18 cellular contexts compared by ENCODE assay signal in the genomic region with DNA sequence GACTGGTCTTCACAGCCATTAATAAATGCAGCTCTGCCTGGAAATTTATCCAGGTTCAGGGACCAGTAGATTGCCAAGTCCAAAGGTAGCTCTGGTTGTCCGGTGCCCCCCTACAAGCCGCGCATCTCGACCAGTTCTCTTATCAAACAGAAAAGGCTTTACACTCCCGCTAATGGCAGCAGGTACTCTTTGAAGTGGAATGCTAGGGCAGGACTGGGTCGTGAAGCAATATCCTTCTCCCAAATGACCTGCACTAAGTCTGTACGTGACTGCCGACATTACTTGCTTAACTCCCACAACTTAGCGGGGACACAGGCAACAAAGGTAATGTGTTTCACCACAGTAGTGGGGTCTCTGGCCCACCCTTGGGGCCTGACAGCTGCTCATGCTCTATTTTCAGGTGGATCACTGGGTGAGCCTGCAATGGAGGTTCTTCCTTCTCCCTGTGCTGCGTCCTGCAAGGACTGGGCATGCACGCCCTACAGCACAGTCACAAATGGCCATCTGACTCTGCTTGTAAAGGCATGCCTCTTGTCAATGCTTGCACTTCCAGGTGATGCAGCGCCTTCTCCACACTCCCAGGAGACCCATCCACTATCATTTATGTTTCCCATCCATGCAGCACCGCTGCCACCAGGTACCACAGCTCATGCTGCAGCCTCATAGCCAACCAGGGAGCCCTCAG.
A peak's percentile ranks its signal among the peaks of the same experiment; 100 is the strongest.
DNase-seq lines count a peak whose midpoint lies in the region; ATAC-seq, FAIRE-seq and TF ChIP-seq lines count a peak whose summit lies in the region.
"Had no signal": no experiment of that assay in that cellular context is flagged by ENCODE, and none has a peak within 500 bp of the region (broad histone marks: within the 10 kb centered on the region; RNA-seq: fewer than 3 reads in every experiment).

No MANE protein-coding gene starts in this region.

- no peak for TF ChIP-seq CTCF in mammary epithelial cell (conservative IDR thresholded peaks at IDR 0.05 in 1 of 2, IDR thresholded peaks at IDR 0.05 in 1 of 2; ENCODE audit: extremely low read depth in 1 of 2, insufficient read depth in 1 of 2, low read depth in 1 of 2, low read length in 2 of 2)
- no peak for TF ChIP-seq CTCF in MCF 10A (IDR thresholded peaks at IDR 0.05; ENCODE audit: unreplicated experiment)
- no peak for TF ChIP-seq CTCF in GM12878 (IDR thresholded peaks at IDR 0.05 in 2 of 3, conservative IDR thresholded peaks at IDR 0.05 in 1 of 3; ENCODE audit: control insufficient read depth in 2 of 3, extremely low read depth in 1 of 3, insufficient read depth in 1 of 3, low read depth in 3 of 3, low read length in 3 of 3)
- TF ChIP-seq CTCF in H9 (conservative IDR thresholded peaks at IDR 0.05), result no peak

- no peak for TF ChIP-seq POLR2A in GM12878 (IDR thresholded peaks at IDR 0.05; ENCODE audit: low read depth, low read length)

- H3K23ac ChIP-seq in H9 (ENCODE audit: insufficient read length, low read depth, low read length), result no peak overlapping the region

- no peak overlapping the region for H2BK15ac ChIP-seq in H9 (ENCODE audit: low read depth, low read length)

- H3K4me3 ChIP-seq in mammary epithelial cell (replicated peaks in 1 of 3; ENCODE audit: insufficient read depth in 1 of 3, low read depth in 2 of 3, low read length in 3 of 3), result no peak overlapping the region
- H3K4me3 ChIP-seq in GM12878, result no peak overlapping the region
- H3K4me3 ChIP-seq: BLaER1, GM23248, HAP-1 had no signal

- H3K56ac ChIP-seq in H9 (ENCODE audit: insufficient read length, low read depth, low read length), result no peak overlapping the region

- no peaks in the 10 kb centered on the region for H3K36me3 Mint-ChIP-seq in MCF 10A (ENCODE audit: insufficient read depth, unreplicated experiment)
- no peaks in the 10 kb centered on the region for H3K36me3 Mint-ChIP-seq in stimulated activated naive B cell treated with anti-CD40 and anti-IgM and Interleukin-4, amounts not matched to agents 10 μg/mL and 1 μg/mL and 100 μg/mL, for 72 hours
- peaks cover 0 to 11% (median 6%) of the 10 kb centered on the region in 3 experiments; a peak in 4 of 7 replicates for H3K36me3 Mint-ChIP-seq in H9 (ENCODE audit: insufficient read depth in 1 of 3, low read depth in 3 of 3)

- H3K4me1 Mint-ChIP-seq in MCF 10A (ENCODE audit: insufficient read depth, unreplicated experiment) (peaks cover 8% of the 10 kb centered on the region), H9 (peaks cover 20 to 21% of the 10 kb centered on the region in 2 experiments)
- peaks cover 3 to 8% of the 10 kb centered on the region in 2 donors for H3K4me1 Mint-ChIP-seq in stimulated activated naive B cell treated with anti-CD40 and anti-IgM and Interleukin-4, amounts not matched to agents 10 μg/mL and 1 μg/mL and 100 μg/mL, for 72 hours
- H3K4me1 Mint-ChIP-seq: CD8-positive, alpha-beta memory T cell had no signal

- 92% methylated on average over 11 of the region's 13 CpGs for WGBS in mammary epithelial cell (ENCODE audit: low coverage, missing lambda C conversion rate)
- 88% methylated on average over 13 of the region's 13 CpGs for WGBS in GM12878 (ENCODE audit: insufficient coverage, insufficient replicate concordance, low lambda C conversion rate, missing lambda C conversion rate)
- WGBS in H9 (ENCODE audit: extremely low coverage, insufficient read length, low lambda C conversion rate), result no CpG with 5 or more reads among the region's 13 CpGs

- no peak overlapping the region for H2BK20ac ChIP-seq in H9 (ENCODE audit: low read depth, low read length, poor library complexity, severe bottlenecking)

- no peak overlapping the region for H3K9ac ChIP-seq in mammary epithelial cell (ENCODE audit: insufficient read depth, low read length)
- H3K9ac ChIP-seq in GM12878 (ENCODE audit: control insufficient read depth, insufficient read depth, low read length), result no peak overlapping the region
- H3K9ac ChIP-seq in H9 (ENCODE audit: extremely low read depth, insufficient read length, low read length), result no peak overlapping the region
- H3K9ac ChIP-seq: BLaER1, GM23248 had no signal

- no peaks in the 10 kb centered on the region for H4K20me1 ChIP-seq in mammary epithelial cell (ENCODE audit: insufficient read depth, low read length)
- no peaks in the 10 kb centered on the region for H4K20me1 ChIP-seq in GM12878 (ENCODE audit: control insufficient read depth, insufficient read depth)
- no peaks in the 10 kb centered on the region for H4K20me1 ChIP-seq in H9 (ENCODE audit: control insufficient read depth, insufficient read depth, insufficient read length)
- H4K20me1 ChIP-seq: BLaER1 had no signal

- POLR2A ChIA-PET in MCF 10A (lab: Yijun Ruan, JAX) (interaction anchor here (1.3 to 1.8 kb wide), 2 partner anchors 21 to 96 kb away, joined by 3 to 4 read pairs; a partner anchor contains a TSS), GM12878 (lab: Charles Lee) (no interaction called here)

- SMC1A ChIA-PET in GM12878 (lab: Charles Lee; ENCODE audit: uncharacterized antibody, unreplicated experiment), result interaction anchor here (3.1 to 3.3 kb wide), 2 partner anchors 74 to 77 kb away, joined by 11 to 13 read pairs; no protein-coding TSS in a partner anchor

- H3K9me3 Mint-ChIP-seq in MCF 10A (ENCODE audit: unreplicated experiment), result no peaks in the 10 kb centered on the region
- H3K9me3 Mint-ChIP-seq in stimulated activated naive B cell treated with anti-CD40 and anti-IgM and Interleukin-4, amounts not matched to agents 10 μg/mL and 1 μg/mL and 100 μg/mL, for 72 hours, result peaks cover 3 to 4% of the 10 kb centered on the region in 2 donors
- H3K9me3 Mint-ChIP-seq in H9, result peaks cover 10 to 18% of the 10 kb centered on the region in 2 experiments; a peak in 4 of 5 replicates

- no peak for TF ChIP-seq EP300 in GM12878 (IDR thresholded peaks at IDR 0.05; ENCODE audit: borderline replicate concordance in 1 of 2, control insufficient read depth in 1 of 2, low read depth in 2 of 2, low read length in 2 of 2)

- H3K4me1 ChIP-seq in mammary epithelial cell (ENCODE audit: insufficient read depth, low read length), result peaks cover 22% of the 10 kb centered on the region
- peaks cover 26% of the 10 kb centered on the region for H3K4me1 ChIP-seq in GM12878 (ENCODE audit: control insufficient read depth, insufficient read depth, low read length)
- 0 out of 2 replicates have a peak, but pooled peaks cover 4% of the 10 kb centered on the region for H3K4me1 ChIP-seq in H9 (ENCODE audit: insufficient read depth, low read length)
- H3K4me1 ChIP-seq: BLaER1, Caco-2, HAP-1 had no signal

- no peak overlapping the region for H2BK120ac ChIP-seq in H9 (ENCODE audit: low read depth, low read length, poor library complexity, severe bottlenecking)

- H3K27me3 ChIP-seq in mammary epithelial cell (ENCODE audit: insufficient read depth, low read length) (no peaks in the 10 kb centered on the region), GM12878 (replicated peaks in 1 of 2; ENCODE audit: control insufficient read depth in 2 of 2, insufficient read depth in 2 of 2, low read length in 1 of 2) (no peaks in the 10 kb centered on the region), H9 (ENCODE audit: insufficient read depth, low read length) (no peaks in the 10 kb centered on the region)
- H3K27me3 ChIP-seq: BLaER1 had no signal

- H3K27me3 Mint-ChIP-seq in MCF 10A (ENCODE audit: insufficient read depth, unreplicated experiment), result no peaks in the 10 kb centered on the region
- H3K27me3 Mint-ChIP-seq in stimulated activated naive B cell treated with anti-CD40 and anti-IgM and Interleukin-4, amounts not matched to agents 10 μg/mL and 1 μg/mL and 100 μg/mL, for 72 hours, result no peaks in the 10 kb centered on the region
- H3K27me3 Mint-ChIP-seq in H9 (ENCODE audit: low read depth), result no peaks in the 10 kb centered on the region
- H3K27me3 Mint-ChIP-seq: CD8-positive, alpha-beta memory T cell had no signal

- in situ Hi-C loops in mammary epithelial cell (cut with MboI; ENCODE audit: low sequenced_read_pairs in 2 of 2), result no loop called here
- in situ Hi-C loops in GM12878 (cut with MboI), result no loop called here

- H3K79me2 ChIP-seq in mammary epithelial cell (ENCODE audit: insufficient read depth, low read length), result no peaks in the 10 kb centered on the region
- no peaks in the 10 kb centered on the region for H3K79me2 ChIP-seq in GM12878 (ENCODE audit: control insufficient read depth, insufficient read depth, low read length)
- H3K79me2 ChIP-seq in H9 (ENCODE audit: insufficient read depth, low read length), result no peaks in the 10 kb centered on the region

- H4K5ac ChIP-seq in H9 (ENCODE audit: insufficient read length, low read depth, low read length), result no peak overlapping the region

- dilution Hi-C loops in mammary epithelial cell (cut with HindIII; ENCODE audit: low sequenced_read_pairs), result no loop called here

- CTCF ChIA-PET in mammary epithelial cell (lab: Charles Lee; ENCODE audit: low non-redundant PET) (no interaction called here), MCF 10A (lab: Yijun Ruan, JAX) (interaction anchor here (0.6 to 0.9 kb wide), 2 partner anchors 12 to 33 kb away, joined by 3 to 5 read pairs; no protein-coding TSS in a partner anchor), GM12878 (lab: Yijun Ruan, JAX) (no interaction called here)

- no peak for FAIRE-seq in GM12878 (lab: Jason Lieb, UNC)
- FAIRE-seq: GM19239 had no signal

- DNase-seq in mammary epithelial cell (no peak), MCF 10A (ENCODE audit: unreplicated experiment) (no peak), GM12878 (ENCODE audit: low read depth, low spot score) (no peak), H9 (no peak)
- DNase-seq in stimulated activated naive B cell treated with anti-CD40 and anti-IgM and Interleukin-4, amounts not matched to agents 10 μg/mL and 1 μg/mL and 100 μg/mL, for 72 hours, result no peak
- DNase-seq: 8988T, AML-193, Caco-2, GDM1, GM23248, KG1 had no signal

- H3K36me3 ChIP-seq in mammary epithelial cell (ENCODE audit: insufficient read depth, low read length) (no peaks in the 10 kb centered on the region), GM12878 (ENCODE audit: control insufficient read depth in 2 of 2, insufficient read depth in 2 of 2, low read length in 1 of 2) (no peaks in the 10 kb centered on the region; a peak in 1 of 4 replicates)
- H3K36me3 ChIP-seq: BLaER1, HAP-1 had no signal

- H3K4me3 Mint-ChIP-seq in MCF 10A (ENCODE audit: unreplicated experiment) (no peak overlapping the region), H9 (no peak overlapping the region)
- H3K4me3 Mint-ChIP-seq in stimulated activated naive B cell treated with anti-CD40 and anti-IgM and Interleukin-4, amounts not matched to agents 10 μg/mL and 1 μg/mL and 100 μg/mL, for 72 hours, result no peak overlapping the region
- H3K4me3 Mint-ChIP-seq: CD8-positive, alpha-beta memory T cell had no signal

- no peak for TF ChIP-seq RAD21 in GM12878 (IDR thresholded peaks at IDR 0.05; ENCODE audit: insufficient read depth, low read depth, low read length)

- no peak overlapping the region for H4K91ac ChIP-seq in H9 (ENCODE audit: insufficient read length, low read depth, low read length)

- no peak overlapping the region for H2BK12ac ChIP-seq in H9 (ENCODE audit: insufficient read length, low read depth, low read length)

- H3K9me3 ChIP-seq in mammary epithelial cell (replicated peaks; ENCODE audit: insufficient read depth, low read length) (no peaks in the 10 kb centered on the region), GM12878 (replicated peaks; ENCODE audit: control insufficient read depth, insufficient read depth, low read length) (peaks cover 26% of the 10 kb centered on the region), H9 (ENCODE audit: control insufficient read depth, low read depth, low read length) (no peaks in the 10 kb centered on the region)
- H3K9me3 ChIP-seq: Caco-2, HAP-1 had no signal

- H2BK5ac ChIP-seq in H9 (ENCODE audit: insufficient read length, low read length), result no peak overlapping the region

- H2AFZ ChIP-seq in mammary epithelial cell (ENCODE audit: low read depth, low read length), result peak overlapping the region; percentile 31
- H2AFZ ChIP-seq in GM12878 (ENCODE audit: control insufficient read depth, low read depth, low read length), result no peak overlapping the region
- no peak overlapping the region for H2AFZ ChIP-seq in H9 (ENCODE audit: low read length)
- H2AFZ ChIP-seq: GM23248 had no signal

- H3T11ph ChIP-seq in H9 (ENCODE audit: low read length), result no peak overlapping the region

- H4K8ac ChIP-seq in H9 (replicated peaks; ENCODE audit: insufficient read length, low read depth, low read length), result no peak overlapping the region

- no peak overlapping the region for H2AK5ac ChIP-seq in H9 (ENCODE audit: insufficient read length, low read length)

- H3K4me2 ChIP-seq in mammary epithelial cell (ENCODE audit: insufficient read depth, low read depth, low read length), result no peak overlapping the region
- H3K4me2 ChIP-seq in GM12878 (ENCODE audit: control insufficient read depth, insufficient read depth), result no peak overlapping the region
- no peak overlapping the region for H3K4me2 ChIP-seq in H9 (ENCODE audit: insufficient read depth, insufficient read length, low read length)
- H3K4me2 ChIP-seq: BLaER1 had no signal

- H3K4ac ChIP-seq in H9 (ENCODE audit: low read depth, low read length), result no peak overlapping the region

- BruUV-seq in mammary epithelial cell (replicated peaks; lab: Mats Ljungman, UMichigan) (no TSS peak), MCF 10A (replicated peaks; lab: Mats Ljungman, UMichigan) (no TSS peak), GM12878 (replicated peaks; lab: Mats Ljungman, UMichigan) (no TSS peak)

- H3K79me1 ChIP-seq in H9 (ENCODE audit: insufficient read depth, low read depth, low read length, poor library complexity, severe bottlenecking), result no peaks in the 10 kb centered on the region

- H3K27ac Mint-ChIP-seq in MCF 10A (ENCODE audit: low read depth, unreplicated experiment) (no peak overlapping the region), H9 (peak overlapping the region in 1 of 3 experiments; percentile 47; a peak in 1 of 7 replicates)
- H3K27ac Mint-ChIP-seq in stimulated activated naive B cell treated with anti-CD40 and anti-IgM and Interleukin-4, amounts not matched to agents 10 μg/mL and 1 μg/mL and 100 μg/mL, for 72 hours, result no peak overlapping the region

- no peak for ATAC-seq in GM12878
- peak; percentile 52 for ATAC-seq in esophagus mucosa
- ATAC-seq in HG03097 (IDR thresholded peaks at IDR 0.05; ENCODE audit: low FRiP score, unreplicated experiment), result no peak
- ATAC-seq in stimulated activated naive B cell treated with anti-CD40 and anti-IgM and Interleukin-4, amounts not matched to agents 10 μg/mL and 1 μg/mL and 100 μg/mL, for 72 hours (replicated peaks), result no peak

- no peak overlapping the region for H3K18ac ChIP-seq in H9 (ENCODE audit: insufficient read length, low read depth, low read length)

- H3K27ac ChIP-seq in mammary epithelial cell (ENCODE audit: insufficient read depth, low read depth, low read length) (no peak overlapping the region), GM12878 (ENCODE audit: control insufficient read depth, insufficient read depth) (peak overlapping the region; percentile 90), H9 (ENCODE audit: insufficient read length, low read depth, low read length) (no peak overlapping the region)
- H3K27ac ChIP-seq: BLaER1, GM23248, HL-60 had no signal

- intact Hi-C loops in mammary epithelial cell (cut with micrococcal nuclease) (no loop called here), MCF 10A (cut with micrococcal nuclease) (no loop called here), GM12878 (cut with micrococcal nuclease; ENCODE audit: unreplicated experiment) (loop anchor here (2.0 kb wide), 1 partner anchor 133 kb away; no protein-coding TSS in a partner anchor)

- H3K14ac ChIP-seq in H9 (ENCODE audit: insufficient read depth, low read length), result no peak overlapping the region; the same call in 1 of the 2 replicates

- RAD21 ChIA-PET in GM12878 (lab: Charles Lee; ENCODE audit: unreplicated experiment), result no interaction called here

- H3K23me2 ChIP-seq in H9 (ENCODE audit: insufficient read length, low read depth, low read length, poor library complexity, severe bottlenecking), result no peaks in the 10 kb centered on the region
